Comparison of ENCODE assay signal across 23 cellular contexts in the genomic region with DNA sequence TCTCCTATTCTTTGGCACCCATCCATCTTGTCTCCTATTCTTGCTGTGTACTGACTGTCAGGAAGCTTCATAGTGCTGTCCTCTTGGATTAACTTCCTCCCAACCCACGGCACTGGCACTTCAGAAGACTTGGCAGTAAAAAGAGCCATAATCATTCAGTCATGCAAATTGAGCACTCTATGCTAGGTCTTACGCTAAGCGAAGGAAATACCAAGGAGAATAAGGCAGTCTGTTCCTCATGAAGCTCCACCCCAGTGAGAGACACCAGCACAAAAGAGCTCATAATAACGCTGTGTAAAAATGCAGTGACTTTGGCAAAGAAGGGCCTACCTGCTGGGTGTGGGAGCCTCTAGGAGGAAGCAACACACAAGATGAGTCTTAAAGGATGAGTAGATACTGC.
"Had no signal": no experiment of that assay in that cellular context is flagged by ENCODE, and none has a peak within 500 bp of the region (broad histone marks: within the 10 kb centered on the region; RNA-seq: fewer than 3 reads in every experiment).

No MANE protein-coding gene starts in this region.

- H3K27ac Mint-ChIP-seq: memory B cell; natural killer cell; progenitor cell of endocrine pancreas; stimulated activated naive CD8-positive, alpha-beta T cell treated with anti-CD3 and anti-CD28 coated beads, Interleukin-15, amount 100 ng/mL, for 72 hours had no signal

- H3K9ac ChIP-seq: parathyroid adenoma had no signal

- DNase-seq: cortex of kidney; dorsolateral prefrontal cortex; effector CD4-positive, alpha-beta T cell; hypothalamus; natural killer cell; right lobe of liver; small intestine; stimulated activated CD4-positive, alpha-beta T cell treated with anti-CD3 and anti-CD28 coated beads, Interleukin-1b, Interleukin-23, amount 100 ng/mL, for 48 hours; stimulated activated CD4-positive, alpha-beta T cell treated with anti-CD3 and anti-CD28 coated beads, Interleukin-4, amount 100 ng/mL, for 1 hour; stimulated activated CD8-positive, alpha-beta memory T cell treated with anti-CD3 and anti-CD28 coated beads, Interleukin-4, amount 100 ng/mL, for 48 hours; stimulated activated naive CD4-positive, alpha-beta T cell; stimulated activated naive CD8-positive, alpha-beta T cell treated with anti-CD3 and anti-CD28 coated beads, Interleukin-15, amount 100 ng/mL, for 72 hours; trophoblast cell had no signal

- H3K27ac ChIP-seq: dorsolateral prefrontal cortex, neutrophil, parathyroid adenoma, right lobe of liver, suprapubic skin, vagina had no signal

- ATAC-seq: left lobe of liver; natural killer cell; right lobe of liver; stimulated activated naive CD8-positive, alpha-beta T cell treated with anti-CD3 and anti-CD28 coated beads, Interleukin-15, amount 100 ng/mL, for 72 hours had no signal

- H3K4me3 Mint-ChIP-seq: memory B cell; natural killer cell; stimulated activated naive CD8-positive, alpha-beta T cell treated with anti-CD3 and anti-CD28 coated beads, Interleukin-15, amount 100 ng/mL, for 72 hours had no signal

- H3K79me2 ChIP-seq: parathyroid adenoma had no signal

- H3K9me3 Mint-ChIP-seq: memory B cell; natural killer cell; stimulated activated naive CD8-positive, alpha-beta T cell treated with anti-CD3 and anti-CD28 coated beads, Interleukin-15, amount 100 ng/mL, for 72 hours had no signal

- H3K27me3 Mint-ChIP-seq: stimulated activated naive CD8-positive, alpha-beta T cell treated with anti-CD3 and anti-CD28 coated beads, Interleukin-15, amount 100 ng/mL, for 72 hours had no signal

- H3K4me1 ChIP-seq: parathyroid adenoma, right lobe of liver, suprapubic skin, vagina had no signal

- H3K36me3 ChIP-seq: neutrophil, right lobe of liver, suprapubic skin, vagina had no signal

- H3K27me3 ChIP-seq: dorsolateral prefrontal cortex, neutrophil, right lobe of liver, suprapubic skin, vagina had no signal

- H2AFZ ChIP-seq: parathyroid adenoma had no signal

- H3K36me3 Mint-ChIP-seq: memory B cell, natural killer cell had no signal

- H3K4me3 ChIP-seq: dorsolateral prefrontal cortex, lung, right lobe of liver, suprapubic skin, vagina had no signal

- H3K4me1 Mint-ChIP-seq: natural killer cell; stimulated activated naive CD8-positive, alpha-beta T cell treated with anti-CD3 and anti-CD28 coated beads, Interleukin-15, amount 100 ng/mL, for 72 hours had no signal

- FAIRE-seq: frontal cortex, keratinocyte, small intestine had no signal

- H3K9me3 ChIP-seq: neutrophil, right lobe of liver, suprapubic skin, vagina had no signal
